In the genomic region with DNA sequence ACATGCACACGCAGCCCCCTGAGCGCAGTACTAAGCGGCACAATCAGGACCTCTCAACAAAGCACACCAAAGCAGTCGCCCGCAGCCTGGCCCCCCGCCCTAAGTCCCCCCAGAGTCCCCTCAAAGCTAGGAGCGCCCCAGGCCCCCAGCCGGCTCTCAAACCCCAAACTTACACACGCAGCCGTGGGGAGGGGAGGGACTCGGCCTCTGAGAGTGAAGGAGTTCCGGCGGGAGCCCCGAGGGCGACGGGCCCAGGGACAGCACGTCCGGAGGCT, we compare ENCODE assay signal across 9 cellular contexts. TPM values are rescaled to one million over a fixed set of nuclear protein-coding genes. Genes with fewer than 3 reads are reported as not detected.
DNase-seq lines count a peak whose midpoint lies in the region; ATAC-seq and TF ChIP-seq lines count a peak whose summit lies in the region.
"Had no signal": no experiment of that assay in that cellular context is flagged by ENCODE, and none has a peak within 500 bp of the region (broad histone marks: within the 10 kb centered on the region; RNA-seq: fewer than 3 reads in every experiment).

No MANE protein-coding gene starts in this region.

- no peak for TF ChIP-seq CTCF in astrocyte of the spinal cord (IDR thresholded peaks at IDR 0.05; ENCODE audit: low read depth, low read length)
- no peak for TF ChIP-seq CTCF in lower lobe of right lung (IDR thresholded peaks at IDR 0.05)
- TF ChIP-seq CTCF in thyroid gland (IDR thresholded peaks at IDR 0.05) = no peak

- no peaks in the 10 kb centered on the region for H3K9me3 ChIP-seq in lower lobe of right lung
- H3K9me3 ChIP-seq in thyroid gland = no peaks in the 10 kb centered on the region

- no peaks in the 10 kb centered on the region for H3K9me3 Mint-ChIP-seq in activated T-cell treated with anti-CD3 and anti-CD28 coated beads, Interleukin-2, amount 50 U/mL, for 24 hours

- no peak for TF ChIP-seq POLR2A in thyroid gland (IDR thresholded peaks at IDR 0.05)

- no peak for DNase-seq in activated T-cell treated with anti-CD3 and anti-CD28 coated beads, Interleukin-2, amount 50 U/mL, for 24 hours
- DNase-seq in activated T-cell treated with anti-CD3 and anti-CD28 coated beads, Interleukin-2, amount 50 U/mL, for 1 hour = no peak
- DNase-seq in astrocyte of the spinal cord (ENCODE audit: low read depth, low spot score) (no peak), lower lobe of right lung (no peak), thyroid gland (no peak), HPDE6-E6E7 (ENCODE audit: extremely low spot score) (no peak), NCI-H187 treated with DMSO at 0.1 percent for 48 hours (lab: John Stamatoyannopoulos, UW) (no peak), NCI-H2171 (lab: John Stamatoyannopoulos, UW) (no peak)

- H3K27me3 Mint-ChIP-seq in activated T-cell treated with anti-CD3 and anti-CD28 coated beads, Interleukin-2, amount 50 U/mL, for 24 hours = peaks cover 86% of the 10 kb centered on the region

- H3K27ac ChIP-seq in lower lobe of right lung (peak overlapping the region; percentile 89), thyroid gland (peak overlapping the region in 2 of 3 donors; percentile 36 to 81)

- H3K27ac Mint-ChIP-seq in activated T-cell treated with anti-CD3 and anti-CD28 coated beads, Interleukin-2, amount 50 U/mL, for 24 hours = no peak overlapping the region

- H3K4me1 ChIP-seq in lower lobe of right lung = peaks cover 60% of the 10 kb centered on the region
- peaks cover 21 to 60% of the 10 kb centered on the region in 2 donors for H3K4me1 ChIP-seq in thyroid gland

- peak overlapping the region; percentile 45 for H3K4me3 ChIP-seq in astrocyte of the spinal cord (ENCODE audit: low read depth, low read length)
- H3K4me3 ChIP-seq in lower lobe of right lung = peak overlapping the region; percentile 65
- H3K4me3 ChIP-seq in thyroid gland (replicated peaks in 1 of 3) = peak overlapping the region in 2 of 3 donors; percentile 28 to 60

- in situ Hi-C loops in astrocyte of the spinal cord (cut with HindIII; ENCODE audit: low sequenced_read_pairs) = no loop called here

- WGBS in thyroid gland, 2 donors = 7 to 8% methylated on average over 2 to 7 of the region's 18 CpGs

- H3K27me3 ChIP-seq in lower lobe of right lung (ENCODE audit: low read depth) (peaks cover 100% of the 10 kb centered on the region), thyroid gland (peaks cover 55% of the 10 kb centered on the region)

- intact Hi-C loops in lower lobe of right lung (cut with DNase I) (no loop called here), thyroid gland (cut with DNase I) (loop anchor here (5.0 kb wide), 1 partner anchor 310 kb away; no protein-coding TSS in a partner anchor)

- H3K36me3 ChIP-seq in lower lobe of right lung = no peaks in the 10 kb centered on the region
- no peaks in the 10 kb centered on the region for H3K36me3 ChIP-seq in thyroid gland

- no peaks in the 10 kb centered on the region for H3K36me3 Mint-ChIP-seq in activated T-cell treated with anti-CD3 and anti-CD28 coated beads, Interleukin-2, amount 50 U/mL, for 24 hours (ENCODE audit: low read depth)

- H3K4me1 Mint-ChIP-seq in activated T-cell treated with anti-CD3 and anti-CD28 coated beads, Interleukin-2, amount 50 U/mL, for 24 hours (ENCODE audit: low read depth) = peaks cover 48% of the 10 kb centered on the region

- no peak for ATAC-seq in lower lobe of right lung

- H3K4me3 Mint-ChIP-seq in activated T-cell treated with anti-CD3 and anti-CD28 coated beads, Interleukin-2, amount 50 U/mL, for 24 hours = peak overlapping the region; percentile 75

RNA-seq across cellular contexts. Expression of a gene that starts 5.5 kb away (rescaled TPM):
- total RNA-seq in lower lobe of right lung = 68.3 TPM
- 10 to 100 TPM in 2 of 4 donors, 1 to 10 TPM in 2; 7.1 to 19.5 (median 9.7) TPM for total RNA-seq in thyroid gland

RNA-seq across cellular contexts. Expression of a gene that starts 20.8 kb away (rescaled TPM):
- total RNA-seq in lower lobe of right lung (not detected), thyroid gland (not detected)
- total RNA-seq: subcutaneous adipose tissue had no signal
